Comparison of ENCODE assay signal across 1 cellular context in genomic region chr2:121530563-121531334, GRCh38.
TF ChIP-seq lines count a peak whose summit lies in the region.

Gene RNU4ATAC (plus strand): TSS chr2:121530880.

TF ChIP-seq in K562, 482 proteins besides CTCF, POLR2A, EP300 and RAD21 (continued from another document and continues in another):
- TF ChIP-seq CBX3 (IDR thresholded peaks at IDR 0.05; ENCODE audit: borderline replicate concordance in 1 of 2, low read length in 2 of 2) (peak in 1 of 2 experiments; percentile 97; a peak in 2 of 3 replicates), U2AF2 (optimal IDR thresholded peaks at IDR 0.05; ENCODE audit: low read depth, low read length) (no peak), SMAD4 (CRISPR knock-in tag; conservative IDR thresholded peaks at IDR 0.05) (no peak; the same call in 1 of the 2 replicates), ESRRA (IDR thresholded peaks at IDR 0.05; ENCODE audit: borderline replicate concordance, low read depth) (peak; percentile 93; the same call in 1 of the 2 replicates), POLR2B (IDR thresholded peaks at IDR 0.05; ENCODE audit: low read depth, partially characterized antibody) (peak; percentile 100), HIVEP1 (CRISPR knock-in tag; IDR thresholded peaks at IDR 0.05) (no peak), GATAD2B (IDR thresholded peaks at IDR 0.05; ENCODE audit: borderline replicate concordance) (peak; percentile 97), ELK1 (CRISPR knock-in tag; IDR thresholded peaks at IDR 0.05) (no peak), DLX4 (CRISPR knock-in tag; IDR thresholded peaks at IDR 0.05) (peak; percentile 95), HNRNPK (IDR thresholded peaks at IDR 0.05; ENCODE audit: low read depth, low read length, poor library complexity, severe bottlenecking) (no peak), ZNF592 (IDR thresholded peaks at IDR 0.05) (peak; percentile 89), SMAD1 (IDR thresholded peaks at IDR 0.05; ENCODE audit: low read depth, low read length, partially characterized antibody) (peak; percentile 100), NFXL1 (CRISPR knock-in tag; IDR thresholded peaks at IDR 0.05) (peak; percentile 93), CTCFL (IDR thresholded peaks at IDR 0.05; ENCODE audit: borderline replicate concordance, insufficient read depth, low read depth, low read length, poor library complexity, severe bottlenecking) (no peak), PHTF2 (CRISPR knock-in tag; IDR thresholded peaks at IDR 0.05) (peak; percentile 95), RHOXF2B (CRISPR knock-in tag; conservative IDR thresholded peaks at IDR 0.05) (peak; percentile 96), ERF (CRISPR knock-in tag; IDR thresholded peaks at IDR 0.05) (peak; percentile 98), ZNF512 (tag; IDR thresholded peaks at IDR 0.05) (no peak), MBD1 (CRISPR knock-in tag; IDR thresholded peaks at IDR 0.05) (no peak), MGA (IDR thresholded peaks at IDR 0.05) (no peak; the same call in 1 of the 2 replicates), ELK3 (CRISPR knock-in tag; IDR thresholded peaks at IDR 0.05) (peak; percentile 90; the same call in 1 of the 2 replicates), ZKSCAN3 (CRISPR knock-in tag; IDR thresholded peaks at IDR 0.05) (no peak), ZNF146 (CRISPR knock-in tag; IDR thresholded peaks at IDR 0.05; ENCODE audit: unreplicated experiment) (peak; percentile 69), ZNF589 (CRISPR knock-in tag; IDR thresholded peaks at IDR 0.05; ENCODE audit: low read depth) (peak; percentile 93), PURB (CRISPR knock-in tag; IDR thresholded peaks at IDR 0.05; ENCODE audit: low read depth) (no peak), GATA2 (CRISPR knock-in tag; IDR thresholded peaks at IDR 0.05) (peak; percentile 40; the same call in 1 of the 2 replicates), POLR3A (IDR thresholded peaks at IDR 0.05; ENCODE audit: borderline replicate concordance, extremely low read depth, insufficient read depth, insufficient read length) (no peak), MCM7 (IDR thresholded peaks at IDR 0.05) (no peak), IRF1 (CRISPR knock-in tag; IDR thresholded peaks at IDR 0.05; ENCODE audit: borderline replicate concordance) (no peak; the same call in 1 of the 2 replicates), ZNF140 (CRISPR knock-in tag; IDR thresholded peaks at IDR 0.05) (no peak)
